21 cellular contexts compared by ENCODE assay signal in genomic region chr3:139552632-139553335, GRCh38. TPM values are rescaled to one million over a fixed set of nuclear protein-coding genes. Genes with fewer than 3 reads are reported as not detected.
A peak's percentile ranks its signal among the peaks of the same experiment; 100 is the strongest.
DNase-seq lines count a peak whose midpoint lies in the region; ATAC-seq and TF ChIP-seq lines count a peak whose summit lies in the region.
"Had no signal": no experiment of that assay in that cellular context is flagged by ENCODE, and none has a peak within 500 bp of the region (broad histone marks: within the 10 kb centered on the region; RNA-seq: fewer than 3 reads in every experiment).

No MANE protein-coding gene starts in this region.

- POLR2A ChIA-PET in WTC11 (lab: Charles Lee), result interaction anchor here (0.5 kb wide), 1 partner anchor 230 kb away, joined by 3 read pairs; no protein-coding TSS in a partner anchor

- DNase-seq in NCI-H2171 treated with DMSO at 0.1 percent for 48 hours (lab: John Stamatoyannopoulos, UW), result peak; percentile 29
- DNase-seq in NCI-H2171 (lab: John Stamatoyannopoulos, UW), result no peak
- no peak for DNase-seq in WTC11 (ENCODE audit: low spot score)
- DNase-seq in inferior parietal cortex (ENCODE audit: extremely low spot score), result peak; percentile 39
- DNase-seq in substantia nigra (lab: John Stamatoyannopoulos, UW), result peak in 2 of 49 donors; percentile 20 to 50
- no peak for DNase-seq in NCI-H1436 treated with DMSO at 0.1 percent for 48 hours (lab: John Stamatoyannopoulos, UW)
- DNase-seq in HuH-7 (ENCODE audit: low spot score), result no peak
- DNase-seq: activated CD4-positive, alpha-beta T cell treated with anti-CD3 and anti-CD28 coated beads for 48 hours; activated naive CD8-positive, alpha-beta T cell treated with anti-CD3 and anti-CD28 coated beads for 36 hours; kidney; mammary epithelial cell; naive thymus-derived CD4-positive, alpha-beta T cell; NCI-H187 treated with DMSO at 0.1 percent for 48 hours; NCI-H510A treated with DMSO at 0.1 percent for 48 hours; testis had no signal

- no peaks in the 10 kb centered on the region; the same call in 1 of the 2 replicates for H3K27me3 Mint-ChIP-seq in WTC11 (ENCODE audit: low read depth)
- H3K27me3 Mint-ChIP-seq: activated naive CD8-positive, alpha-beta T cell treated with anti-CD3 and anti-CD28 coated beads for 36 hours had no signal

- no peak overlapping the region for H3K27ac Mint-ChIP-seq in WTC11
- H3K27ac Mint-ChIP-seq: activated naive CD8-positive, alpha-beta T cell treated with anti-CD3 and anti-CD28 coated beads for 36 hours; naive thymus-derived CD4-positive, alpha-beta T cell; stimulated activated effector memory CD8-positive, alpha-beta T cell treated with anti-CD3 and anti-CD28 coated beads, Interleukin-12 subunit alpha, Interleukin-12 subunit beta, amount 100 ng/mL, for 72 hours had no signal

- TF ChIP-seq CTCF in WTC11 (IDR thresholded peaks at IDR 0.05), result no peak

- CTCF ChIA-PET in WTC11 (lab: Charles Lee), result interaction anchor here (0.9 to 2.1 kb wide), 5 partner anchors 11 to 385 kb away, joined by 3 to 8 read pairs (median 3); no protein-coding TSS in a partner anchor

- no peaks in the 10 kb centered on the region for H3K36me3 Mint-ChIP-seq in WTC11
- H3K36me3 Mint-ChIP-seq: activated naive CD8-positive, alpha-beta T cell treated with anti-CD3 and anti-CD28 coated beads for 36 hours; stimulated activated effector memory CD8-positive, alpha-beta T cell treated with anti-CD3 and anti-CD28 coated beads, Interleukin-12 subunit alpha, Interleukin-12 subunit beta, amount 100 ng/mL, for 72 hours had no signal

- peaks cover 14% of the 10 kb centered on the region for H3K4me1 Mint-ChIP-seq in WTC11
- H3K4me1 Mint-ChIP-seq: activated naive CD8-positive, alpha-beta T cell treated with anti-CD3 and anti-CD28 coated beads for 36 hours; stimulated activated effector memory CD8-positive, alpha-beta T cell treated with anti-CD3 and anti-CD28 coated beads, Interleukin-12 subunit alpha, Interleukin-12 subunit beta, amount 100 ng/mL, for 72 hours had no signal

- H3K27ac ChIP-seq in substantia nigra (ENCODE audit: low read depth, low read length, poor library complexity, severe bottlenecking), result peak overlapping the region; percentile 18
- H3K27ac ChIP-seq: A549, BLaER1, coronary artery, RWPE1, testis had no signal

- ATAC-seq in WTC11 (peak; percentile 55), GM21737 (IDR thresholded peaks at IDR 0.05; ENCODE audit: unreplicated experiment) (no peak)
- ATAC-seq: naive thymus-derived CD4-positive, alpha-beta T cell; stimulated activated effector memory CD8-positive, alpha-beta T cell treated with anti-CD3 and anti-CD28 coated beads, Interleukin-12 subunit alpha, Interleukin-12 subunit beta, amount 100 ng/mL, for 72 hours had no signal

- H3K4me3 Mint-ChIP-seq in WTC11, result no peak overlapping the region
- H3K4me3 Mint-ChIP-seq: activated naive CD8-positive, alpha-beta T cell treated with anti-CD3 and anti-CD28 coated beads for 36 hours; naive thymus-derived CD4-positive, alpha-beta T cell; stimulated activated effector memory CD8-positive, alpha-beta T cell treated with anti-CD3 and anti-CD28 coated beads, Interleukin-12 subunit alpha, Interleukin-12 subunit beta, amount 100 ng/mL, for 72 hours had no signal

- no peaks in the 10 kb centered on the region for H3K9me3 Mint-ChIP-seq in WTC11
- H3K9me3 Mint-ChIP-seq: activated naive CD8-positive, alpha-beta T cell treated with anti-CD3 and anti-CD28 coated beads for 36 hours; stimulated activated effector memory CD8-positive, alpha-beta T cell treated with anti-CD3 and anti-CD28 coated beads, Interleukin-12 subunit alpha, Interleukin-12 subunit beta, amount 100 ng/mL, for 72 hours had no signal

TF ChIP-seq in WTC11, 78 proteins besides CTCF, POLR2A, EP300 and RAD21:
- no peak for TF ChIP-seq MXD4 (CRISPR knock-in tag; IDR thresholded peaks at IDR 0.05; ENCODE audit: borderline replicate concordance)
- TF ChIP-seq ATF1 (CRISPR knock-in tag; IDR thresholded peaks at IDR 0.05), result no peak
- TF ChIP-seq ARID4B (CRISPR knock-in tag; IDR thresholded peaks at IDR 0.05; ENCODE audit: borderline replicate concordance), result no peak
- no peak for TF ChIP-seq ZNF121 (CRISPR knock-in tag; IDR thresholded peaks at IDR 0.05)
- no peak for TF ChIP-seq NFYB (CRISPR knock-in tag; conservative IDR thresholded peaks at IDR 0.05; ENCODE audit: low read depth)
- TF ChIP-seq ZBTB43 (CRISPR knock-in tag; IDR thresholded peaks at IDR 0.05), result no peak
- TF ChIP-seq FOXP1 (CRISPR knock-in tag; IDR thresholded peaks at IDR 0.05; ENCODE audit: borderline replicate concordance), result no peak
- TF ChIP-seq RELA (CRISPR knock-in tag; IDR thresholded peaks at IDR 0.05; ENCODE audit: borderline replicate concordance), result no peak

RNA-seq across cellular contexts. Expression of gene RBP1, which starts 13.2 kb away (rescaled TPM):
- 53.3 to 60.3 TPM (median 58.6 TPM) in 3 replicates for total RNA-seq in WTC11 (2021)
- total RNA-seq: activated naive CD8-positive, alpha-beta T cell treated with anti-CD3 and anti-CD28 coated beads for 36 hours; naive thymus-derived CD4-positive, alpha-beta T cell had no signal

Comparison
In these comparisons a context has a peak if more than half of its experiments do, and no peak if none do; other contexts are left out.
1. DNase-seq: peak in NCI-H2171 treated with DMSO at 0.1 percent for 48 hours (single experiment) and inferior parietal cortex (single experiment); none in NCI-H2171 (single experiment), WTC11 (single experiment), NCI-H1436 treated with DMSO at 0.1 percent for 48 hours (single experiment) and HuH-7 (single experiment).